8 cellular contexts compared by ENCODE assay signal in genomic region chr15:43329960-43330779, GRCh38. TPM values are rescaled to one million over a fixed set of nuclear protein-coding genes. Genes with fewer than 3 reads are reported as not detected.
A peak's percentile ranks its signal among the peaks of the same experiment; 100 is the strongest.
DNase-seq lines count a peak whose midpoint lies in the region; ATAC-seq, FAIRE-seq and TF ChIP-seq lines count a peak whose summit lies in the region.

Gene LCMT2 (minus strand): TSS chr15:43330573. CDS start chr15:43330489, 84 bp downstream.

- no peaks in the 10 kb centered on the region for H3K27me3 ChIP-seq in keratinocyte (ENCODE audit: control insufficient read depth, extremely low read depth, insufficient read depth, low read length)

- FAIRE-seq in keratinocyte (lab: Jason Lieb, UNC) = peak; percentile 90

- H3K4me2 ChIP-seq in keratinocyte (ENCODE audit: control insufficient read depth, extremely low read depth, insufficient read depth, low read depth, low read length) = peak within 1 kb of the TSS; percentile 98

- H3K9me1 ChIP-seq in keratinocyte (ENCODE audit: control insufficient read depth, extremely low read depth, insufficient read depth, low read length) = no peaks in the 10 kb centered on the region

- DNase-seq in AG09319 (ENCODE audit: extremely low read depth, low read depth) (peak; percentile 79), NCI-H510A (lab: John Stamatoyannopoulos, UW) (peak; percentile 53), cerebellar nuclear complex (lab: John Stamatoyannopoulos, UW) (peak; percentile 69 to 92), keratinocyte (ENCODE audit: low read depth, low spot score) (peak; percentile 87)
- DNase-seq in activated CD4-positive, alpha-beta T cell treated with anti-CD3 and anti-CD28 coated beads for 1 hour = peak; percentile 85
- DNase-seq in stimulated activated CD4-positive, alpha-beta T cell treated with anti-CD3 and anti-CD28 coated beads, Interleukin-12 subunit alpha, Interleukin-12 subunit beta, amount 100 ng/mL, for 48 hours (ENCODE audit: low read depth in 2 of 3, low spot score in 1 of 3) = peak; percentile 77 to 88 (median 84)

- no peaks in the 10 kb centered on the region for H3K36me3 ChIP-seq in keratinocyte (ENCODE audit: control insufficient read depth in 2 of 2, extremely low read depth in 1 of 2, insufficient read depth in 2 of 2, low read length in 2 of 2)

- H2AFZ ChIP-seq in keratinocyte (ENCODE audit: control insufficient read depth, low read length) = peak within 1 kb of the TSS; percentile 98

- peak within 1 kb of the TSS; percentile 81 for H3K9ac ChIP-seq in keratinocyte (ENCODE audit: control insufficient read depth, extremely low read depth, insufficient read depth, low read length)

- peak within 1 kb of the TSS; percentile 62 to 77 (median 73) for H3K4me3 ChIP-seq in keratinocyte (ENCODE audit: control insufficient read depth in 2 of 3, extremely low read depth in 1 of 3, insufficient read depth in 2 of 3, low read depth in 1 of 3, low read length in 3 of 3)

- TF ChIP-seq CTCF in AG09319 (IDR thresholded peaks at IDR 0.05; ENCODE audit: low read depth, low read length) (no peak), keratinocyte (optimal IDR thresholded peaks at IDR 0.05 in 1 of 3, IDR thresholded peaks at IDR 0.05 in 1 of 3, conservative IDR thresholded peaks at IDR 0.05 in 1 of 3; ENCODE audit: extremely low read depth in 1 of 3, insufficient read depth in 2 of 3, low read length in 3 of 3) (no peak)

- dilution Hi-C loops in keratinocyte (cut with MboI; ENCODE audit: extremely low pct_ligation_motif_present, low sequenced_read_pairs) = no loop called here

- peaks cover 17% of the 10 kb centered on the region for H3K79me2 ChIP-seq in keratinocyte (ENCODE audit: control insufficient read depth, insufficient read depth, low read length)

- ATAC-seq in GM19035 (IDR thresholded peaks at IDR 0.05; ENCODE audit: unreplicated experiment) = peak; percentile 90
- ATAC-seq in HG03354 (IDR thresholded peaks at IDR 0.05; ENCODE audit: poor library complexity, severe bottlenecking, unreplicated experiment) = peak; percentile 97

- H4K20me1 ChIP-seq in keratinocyte (ENCODE audit: control insufficient read depth, extremely low read depth, insufficient read depth, low read length) = no peaks in the 10 kb centered on the region

- H3K4me1 ChIP-seq in keratinocyte (ENCODE audit: control insufficient read depth, extremely low read depth, insufficient read depth, low read length) = peaks cover 13% of the 10 kb centered on the region

- peak within 1 kb of the TSS; percentile 76 for H3K27ac ChIP-seq in keratinocyte (ENCODE audit: control insufficient read depth, insufficient read depth, low read length)

- no peaks in the 10 kb centered on the region for H3K9me3 ChIP-seq in keratinocyte (ENCODE audit: control insufficient read depth, low read depth, low read length)

RNA-seq across cellular contexts. Expression of gene LCMT2, which starts in this region (rescaled TPM):
- polyA plus RNA-seq in keratinocyte = 10.6 to 14.1 TPM (median 14.0 TPM) in 3 replicates
- polyA plus RNA-seq in keratinocyte (2011; ENCODE audit: low read depth) = 2.3 TPM
- 6.7 and 11.9 TPM in 2 replicates for polyA plus RNA-seq in keratinocyte (2011; cell fraction: cytosol; rRNA removed)
- 16.3 and 17.7 TPM in 2 replicates for polyA plus RNA-seq in keratinocyte (2011; cell fraction: nucleus; rRNA removed)
- polyA plus RNA-seq in keratinocyte (2012; ENCODE audit: low replicate concordance) = 3.5 and 8.0 TPM in 2 replicates
- polyA minus RNA-seq in keratinocyte = 13.4 to 19.6 TPM (median 17.4 TPM) in 3 replicates
- 7.5 TPM for polyA minus RNA-seq in keratinocyte (2011; cell fraction: cytosol; rRNA and poly(A)+ RNA removed)
- polyA minus RNA-seq in keratinocyte (2011; cell fraction: nucleus; rRNA and poly(A)+ RNA removed) = 7.3 and 11.2 TPM in 2 replicates

Comparison
In these comparisons a context has a peak if more than half of its experiments do, and no peak if none do; other contexts are left out.
1. Peak in every context shown above with its lines: DNase-seq, ATAC-seq, H3K4me3 ChIP-seq and H3K27ac ChIP-seq.